In genomic region chr1:28642847-28643635, GRCh38 we compare ENCODE assay signal across 1 cellular context.
TF ChIP-seq lines count a peak whose summit lies in the region.

Gene TAF12 (minus strand): TSS chr1:28643067. CDS start chr1:28622081, 20,986 bp downstream.

TF ChIP-seq in HepG2, 621 proteins besides CTCF, POLR2A, EP300 and RAD21 (continued from another document and continues in another):
- TF ChIP-seq ATF2 (CRISPR knock-in tag; IDR thresholded peaks at IDR 0.05) = peak; percentile 78
- no peak for TF ChIP-seq PHB2 (IDR thresholded peaks at IDR 0.05; ENCODE audit: partially characterized antibody)
- TF ChIP-seq IKZF5 (CRISPR knock-in tag; IDR thresholded peaks at IDR 0.05) = peak; percentile 94
- no peak for TF ChIP-seq E2F5 (CRISPR knock-in tag; conservative IDR thresholded peaks at IDR 0.05)
- no peak for TF ChIP-seq JUNB (CRISPR knock-in tag; IDR thresholded peaks at IDR 0.05; ENCODE audit: borderline replicate concordance)
- no peak for TF ChIP-seq TCF12 (IDR thresholded peaks at IDR 0.05)
- TF ChIP-seq TCF12 (CRISPR knock-in tag; IDR thresholded peaks at IDR 0.05) = no peak
- TF ChIP-seq ZFP37 (CRISPR knock-in tag; IDR thresholded peaks at IDR 0.05; ENCODE audit: borderline replicate concordance) = no peak
- peak; percentile 82; the same call in 1 of the 2 replicates for TF ChIP-seq ZZZ3 (CRISPR knock-in tag; IDR thresholded peaks at IDR 0.05; ENCODE audit: borderline replicate concordance)
- TF ChIP-seq MAFG (CRISPR knock-in tag; IDR thresholded peaks at IDR 0.05) = no peak
- TF ChIP-seq ETV5 (CRISPR knock-in tag; IDR thresholded peaks at IDR 0.05; ENCODE audit: borderline replicate concordance) = peak; percentile 95
- peak; percentile 81; the same call in 1 of the 2 replicates for TF ChIP-seq ZSCAN30 (CRISPR knock-in tag; IDR thresholded peaks at IDR 0.05)
- TF ChIP-seq PAX8 (CRISPR knock-in tag; IDR thresholded peaks at IDR 0.05; ENCODE audit: borderline replicate concordance) = 0 out of 2 replicates have a peak, but pooled peaks have one; percentile 45
- TF ChIP-seq RAD51 (IDR thresholded peaks at IDR 0.05; ENCODE audit: borderline replicate concordance) = no peak
- no peak for TF ChIP-seq ZNF510 (CRISPR knock-in tag; IDR thresholded peaks at IDR 0.05; ENCODE audit: low read depth)
- TF ChIP-seq FOXK2 (IDR thresholded peaks at IDR 0.05) = peak; percentile 7; the same call in 1 of the 2 replicates
- no peak for TF ChIP-seq SUZ12 (IDR thresholded peaks at IDR 0.05; ENCODE audit: low read depth, low read length)
- TF ChIP-seq ETV6 (CRISPR knock-in tag; conservative IDR thresholded peaks at IDR 0.05) = peak; percentile 99
- TF ChIP-seq CENPT (CRISPR knock-in tag; IDR thresholded peaks at IDR 0.05; ENCODE audit: low read depth) = peak; percentile 93
- TF ChIP-seq ZNF567 (CRISPR knock-in tag; IDR thresholded peaks at IDR 0.05; ENCODE audit: borderline replicate concordance) = no peak; the same call in 1 of the 2 replicates
- TF ChIP-seq KLF9 (CRISPR knock-in tag; IDR thresholded peaks at IDR 0.05; ENCODE audit: low read depth) = no peak
- peak; percentile 44; the same call in 1 of the 2 replicates for TF ChIP-seq ZNF362 (CRISPR knock-in tag; IDR thresholded peaks at IDR 0.05; ENCODE audit: borderline replicate concordance)
- peak; percentile 78; the same call in 1 of the 2 replicates for TF ChIP-seq ZSCAN20 (CRISPR knock-in tag; IDR thresholded peaks at IDR 0.05; ENCODE audit: borderline replicate concordance)
- TF ChIP-seq BCL6 (CRISPR knock-in tag; IDR thresholded peaks at IDR 0.05) = peak; percentile 35; the same call in 1 of the 2 replicates
- no peak; the same call in 1 of the 2 replicates for TF ChIP-seq ZSCAN12 (CRISPR knock-in tag; IDR thresholded peaks at IDR 0.05)
- no peak for TF ChIP-seq NR3C1 (CRISPR knock-in tag; IDR thresholded peaks at IDR 0.05)
- TF ChIP-seq ZNF180 (CRISPR knock-in tag; IDR thresholded peaks at IDR 0.05; ENCODE audit: borderline replicate concordance, low read depth) = no peak
- TF ChIP-seq ZFP90 (CRISPR knock-in tag; IDR thresholded peaks at IDR 0.05; ENCODE audit: borderline replicate concordance) = peak; percentile 90; the same call in 1 of the 2 replicates
- TF ChIP-seq HNF1B (CRISPR knock-in tag; IDR thresholded peaks at IDR 0.05) = peak; percentile 96
- peak; percentile 91; the same call in 1 of the 2 replicates for TF ChIP-seq ZNF572 (CRISPR knock-in tag; IDR thresholded peaks at IDR 0.05)
- TF ChIP-seq ZNF883 (CRISPR knock-in tag; IDR thresholded peaks at IDR 0.05; ENCODE audit: not compliant biosample characterization) = peak; percentile 85
- peak; percentile 60; the same call in 1 of the 2 replicates for TF ChIP-seq ISL2 (CRISPR knock-in tag; IDR thresholded peaks at IDR 0.05)
- no peak for TF ChIP-seq ISX (CRISPR knock-in tag; conservative IDR thresholded peaks at IDR 0.05)
- peak; percentile 57 for TF ChIP-seq RARA (CRISPR knock-in tag; IDR thresholded peaks at IDR 0.05)
- TF ChIP-seq ZNF30 (CRISPR knock-in tag; IDR thresholded peaks at IDR 0.05) = no peak
- TF ChIP-seq ZNF501 (CRISPR knock-in tag; IDR thresholded peaks at IDR 0.05) = peak; percentile 97
- TF ChIP-seq MXD1 (CRISPR knock-in tag; IDR thresholded peaks at IDR 0.05) = peak; percentile 37; the same call in 1 of the 2 replicates
- TF ChIP-seq ZBTB40 (IDR thresholded peaks at IDR 0.05) = peak; percentile 86
- TF ChIP-seq ZBTB40 (CRISPR knock-in tag; IDR thresholded peaks at IDR 0.05) = peak; percentile 83
- peak; percentile 68; the same call in 1 of the 2 replicates for TF ChIP-seq ZNF431 (CRISPR knock-in tag; IDR thresholded peaks at IDR 0.05; ENCODE audit: borderline replicate concordance, low read depth)
- TF ChIP-seq POLR2G (IDR thresholded peaks at IDR 0.05; ENCODE audit: low read depth, low read length) = peak; percentile 99
- TF ChIP-seq THAP11 (CRISPR knock-in tag; IDR thresholded peaks at IDR 0.05) = peak; percentile 92
- TF ChIP-seq ZNF691 (CRISPR knock-in tag; IDR thresholded peaks at IDR 0.05; ENCODE audit: borderline replicate concordance, low read depth) = no peak; the same call in 1 of the 2 replicates
- TF ChIP-seq KLF6 (CRISPR knock-in tag; IDR thresholded peaks at IDR 0.05) = peak; percentile 79
- TF ChIP-seq MNT (IDR thresholded peaks at IDR 0.05) = peak; percentile 95
- no peak for TF ChIP-seq ZNF136 (CRISPR knock-in tag; IDR thresholded peaks at IDR 0.05; ENCODE audit: low read depth)
- no peak for TF ChIP-seq SETDB1 (CRISPR knock-in tag; IDR thresholded peaks at IDR 0.05; ENCODE audit: borderline replicate concordance)
- TF ChIP-seq ONECUT2 (CRISPR knock-in tag; IDR thresholded peaks at IDR 0.05) = no peak
- TF ChIP-seq NFE2L2 (IDR thresholded peaks at IDR 0.05; ENCODE audit: low read length) = no peak
- no peak for TF ChIP-seq FLYWCH1 (CRISPR knock-in tag; IDR thresholded peaks at IDR 0.05)
